Comparison of ENCODE assay signal across 20 cellular contexts in genomic region chr6:112193535-112194051, GRCh38.
"Had no signal": no experiment of that assay in that cellular context is flagged by ENCODE, and none has a peak within 500 bp of the region (broad histone marks: within the 10 kb centered on the region; RNA-seq: fewer than 3 reads in every experiment).

No MANE protein-coding gene starts in this region.

- H3K4me2 ChIP-seq: hepatocyte had no signal

- H3K9me3 ChIP-seq: neutrophil, ovary, prostate gland had no signal

- H3K4me1 ChIP-seq: prostate gland had no signal

- H3K36me3 ChIP-seq: neutrophil, ovary, prostate gland had no signal

- DNase-seq: activated CD4-positive, alpha-beta memory T cell treated with anti-CD3 and anti-CD28 coated beads for 36 hours; activated CD4-positive, alpha-beta T cell treated with anti-CD3 and anti-CD28 coated beads for 48 hours; activated effector memory CD4-positive, alpha-beta T cell treated with Interleukin-2 at 50 U/mL for 16 hours; activated naive CD4-positive, alpha-beta T cell treated with anti-CD3 and anti-CD28 coated beads for 36 hours; activated naive CD8-positive, alpha-beta T cell treated with anti-CD3 and anti-CD28 coated beads, Interleukin-2, amount 10 ng/mL, durations not matched to agents 7 days and 5 days; activated T-cell treated with anti-CD3 and anti-CD28 coated beads, Interleukin-2, amount 50 U/mL, for 72 hours; amniotic stem cell; cerebellar nuclear complex; endodermal cell; immature natural killer cell; midbrain; natural killer cell; ovary; stimulated activated CD4-positive, alpha-beta T cell treated with anti-CD3 and anti-CD28 coated beads, Interleukin-2, amount 100 ng/mL, for 24 hours had no signal

- H3K79me2 ChIP-seq: hepatocyte had no signal

- H2AFZ ChIP-seq: hepatocyte had no signal

- H3K4me3 ChIP-seq: coronary artery, hepatocyte, ovary, prostate gland, skin epidermis had no signal

- H3K27me3 ChIP-seq: hepatocyte, ovary had no signal

- ATAC-seq: activated T-cell treated with anti-CD3 and anti-CD28 coated beads, Interleukin-2, amount 50 U/mL, for 72 hours; natural killer cell; stimulated activated effector memory CD8-positive, alpha-beta T cell treated with anti-CD3 and anti-CD28 coated beads, Interleukin-12 subunit alpha, Interleukin-12 subunit beta, amount 100 ng/mL, for 72 hours had no signal

- H3K27ac ChIP-seq: hepatocyte, neutrophil, ovary, prostate gland, skin epidermis had no signal
